Comparison of ENCODE assay signal across 9 cellular contexts in genomic region chr5:34930870-34931269, GRCh38. TPM values are rescaled to one million over a fixed set of nuclear protein-coding genes. Genes with fewer than 3 reads are reported as not detected.
A peak's percentile ranks its signal among the peaks of the same experiment; 100 is the strongest.
DNase-seq lines count a peak whose midpoint lies in the region; ATAC-seq and TF ChIP-seq lines count a peak whose summit lies in the region.
"Had no signal": no experiment of that assay in that cellular context is flagged by ENCODE, and none has a peak within 500 bp of the region (broad histone marks: within the 10 kb centered on the region; RNA-seq: fewer than 3 reads in every experiment).

No MANE protein-coding gene starts in this region.

- H3K4me2 ChIP-seq in parathyroid adenoma (ENCODE audit: low read length) = peak overlapping the region; percentile 64

- no peaks in the 10 kb centered on the region for H3K9me3 Mint-ChIP-seq in Calu3 (ENCODE audit: low read depth, unreplicated experiment)

- DNase-seq in Calu3 (no peak), Panc1 (ENCODE audit: low read depth, low spot score) (no peak), epithelial cell of proximal tubule (ENCODE audit: low read depth) (no peak), NCI-H2029 (lab: John Stamatoyannopoulos, UW) (no peak), NCI-H1092 (lab: John Stamatoyannopoulos, UW) (no peak), DMS79 treated with DMSO at 0.1 percent for 48 hours (lab: John Stamatoyannopoulos, UW) (no peak)
- DNase-seq: caudate nucleus had no signal

- no peaks in the 10 kb centered on the region for H3K27me3 ChIP-seq in Panc1 (ENCODE audit: control insufficient read depth, insufficient read depth, low read length)
- no peaks in the 10 kb centered on the region for H3K27me3 ChIP-seq in parathyroid adenoma (ENCODE audit: control insufficient read depth, insufficient read depth, low read length)

- H3K4me3 ChIP-seq in Panc1 (ENCODE audit: low read depth in 2 of 2, low read length in 2 of 2) (peak overlapping the region; percentile 86 to 96), epithelial cell of proximal tubule (ENCODE audit: low read depth, low read length) (peak overlapping the region; percentile 90), parathyroid adenoma (ENCODE audit: low read depth, low read length) (peak overlapping the region; percentile 84)

- POLR2A ChIA-PET in Panc1 (lab: Charles Lee) = interaction anchor here (2.5 kb wide), 1 partner anchor 16 kb away, joined by 17 read pairs; the partner anchor contains the start of genes BRIX1 and RAD1

- H3K27me3 Mint-ChIP-seq in Calu3 (ENCODE audit: unreplicated experiment) = no peaks in the 10 kb centered on the region

- CTCF ChIA-PET in Calu3 (lab: Charles Lee) = interaction anchor here (0.6 to 1.6 kb wide), 2 partner anchors 13 to 1680 kb away, joined by 3 to 5 read pairs; no protein-coding TSS in a partner anchor
- CTCF ChIA-PET in Panc1 (lab: Charles Lee) = no interaction called here

- H3K9ac ChIP-seq in parathyroid adenoma = no peak overlapping the region

- TF ChIP-seq CTCF in Calu3 (IDR thresholded peaks at IDR 0.05; ENCODE audit: unreplicated experiment) (no peak), Panc1 (IDR thresholded peaks at IDR 0.05) (no peak), epithelial cell of proximal tubule (conservative IDR thresholded peaks at IDR 0.05; ENCODE audit: low read depth, low read length) (no peak), parathyroid adenoma (IDR thresholded peaks at IDR 0.05) (no peak)

- H3K36me3 Mint-ChIP-seq in Calu3 (ENCODE audit: insufficient read depth, unreplicated experiment) = peaks cover 29% of the 10 kb centered on the region

- H3K9me3 ChIP-seq in Panc1 (ENCODE audit: control insufficient read depth, insufficient read depth, low read depth, low read length) (no peaks in the 10 kb centered on the region), parathyroid adenoma (ENCODE audit: control insufficient read depth, low read length) (no peaks in the 10 kb centered on the region)

- intact Hi-C loops in Calu3 (cut with micrococcal nuclease; ENCODE audit: unreplicated experiment) (no loop called here), Panc1 (cut with micrococcal nuclease; ENCODE audit: unreplicated experiment) (no loop called here)

- H3K36me3 ChIP-seq in Panc1 (ENCODE audit: control insufficient read depth, insufficient read depth, low read length) (peaks cover 20% of the 10 kb centered on the region), parathyroid adenoma (ENCODE audit: control insufficient read depth, insufficient read depth, low read length) (no peaks in the 10 kb centered on the region)

- in situ Hi-C loops in Panc1 (cut with HindIII; ENCODE audit: low pct_unique_long_range_greater_than_20kb, low sequenced_read_pairs) = no loop called here

- peak overlapping the region; percentile 37 for H3K27ac Mint-ChIP-seq in Calu3 (ENCODE audit: unreplicated experiment)

- H3K4me1 ChIP-seq in Panc1 (ENCODE audit: control insufficient read depth, insufficient read depth, low read length) (peaks cover 16% of the 10 kb centered on the region), parathyroid adenoma (peaks cover 11% of the 10 kb centered on the region)

- peak overlapping the region; percentile 66 for H3K4me3 Mint-ChIP-seq in Calu3 (ENCODE audit: low read depth, unreplicated experiment)

- H3K79me2 ChIP-seq in parathyroid adenoma = peaks cover 31% of the 10 kb centered on the region

- ATAC-seq in Panc1 (no peak), GM18873 (IDR thresholded peaks at IDR 0.05; ENCODE audit: low FRiP score, unreplicated experiment) (no peak)

- H3K27ac ChIP-seq in Panc1 (ENCODE audit: low read length) (peak overlapping the region; percentile 97), parathyroid adenoma (peak overlapping the region; percentile 90)

- no TSS peak for BruUV-seq in Calu3 (replicated peaks; lab: Mats Ljungman, UMichigan)
- TSS peak; percentile 81 for BruUV-seq in Panc1 (replicated peaks; lab: Mats Ljungman, UMichigan)

- peak overlapping the region; percentile 92 for H2AFZ ChIP-seq in parathyroid adenoma

- H3K4me1 Mint-ChIP-seq in Calu3 (ENCODE audit: low read depth, unreplicated experiment) = peaks cover 16% of the 10 kb centered on the region

RNA-seq across cellular contexts. Expression of gene DNAJC21, which starts 1.5 kb away (rescaled TPM):
- total RNA-seq in Calu3 (2022) (56.2 and 56.8 TPM in 2 replicates), Panc1 (2021; ENCODE audit: unreplicated experiment) (54.5 TPM), epithelial cell of proximal tubule (24.7 and 27.2 TPM in 2 replicates)
- 40.6 TPM for polyA plus RNA-seq in Panc1 (2012; ENCODE audit: insufficient read length)

RNA-seq across cellular contexts. Expression of gene BRIX1, which starts 15.4 kb away (rescaled TPM):
- total RNA-seq in Calu3 (2022) (47.0 and 51.1 TPM in 2 replicates), Panc1 (2021; ENCODE audit: unreplicated experiment) (46.6 TPM), epithelial cell of proximal tubule (41.5 and 66.9 TPM in 2 replicates)
- 31.4 TPM for polyA plus RNA-seq in Panc1 (2012; ENCODE audit: insufficient read length)

RNA-seq across cellular contexts. Expression of gene RAD1, which starts 15.6 kb away (rescaled TPM):
- total RNA-seq in Calu3 (2022) = 24.2 and 28.7 TPM in 2 replicates
- total RNA-seq in Panc1 (2021; ENCODE audit: unreplicated experiment) = 31.8 TPM
- 20.8 TPM for polyA plus RNA-seq in Panc1 (2012; ENCODE audit: insufficient read length)
- total RNA-seq in epithelial cell of proximal tubule = 20.5 and 40.3 TPM in 2 replicates
